In genomic region chr6:44641344-44641743, GRCh38 we compare ENCODE assay signal across 23 cellular contexts.
A peak's percentile ranks its signal among the peaks of the same experiment; 100 is the strongest.
DNase-seq lines count a peak whose midpoint lies in the region; ATAC-seq lines count a peak whose summit lies in the region.
"Had no signal": no experiment of that assay in that cellular context is flagged by ENCODE, and none has a peak within 500 bp of the region (broad histone marks: within the 10 kb centered on the region; RNA-seq: fewer than 3 reads in every experiment).

No MANE protein-coding gene starts in this region.

- intact Hi-C loops in activated CD4-positive, alpha-beta memory T cell treated with anti-CD3 and anti-CD28 coated beads for 36 hours (cut with micrococcal nuclease), result loop anchor here (5.0 to 10.0 kb wide), 6 partner anchors 167 to 1371 kb away; no protein-coding TSS in a partner anchor
- intact Hi-C loops in dendritic cell treated with granulocyte-macrophage colony-stimulating factor and Interleukin-4, amounts not matched to agents 40 ng/mL and 50 ng/mL, for 4 days (cut with micrococcal nuclease), result no loop called here

- no peaks in the 10 kb centered on the region for H3K27me3 Mint-ChIP-seq in activated CD4-positive, alpha-beta memory T cell treated with anti-CD3 and anti-CD28 coated beads for 36 hours
- peaks cover 13% of the 10 kb centered on the region for H3K27me3 Mint-ChIP-seq in dendritic cell treated with granulocyte-macrophage colony-stimulating factor and Interleukin-4, amounts not matched to agents 40 ng/mL and 50 ng/mL, for 4 days
- H3K27me3 Mint-ChIP-seq: activated B cell treated with CpG ODN at 0.5 μM for 24 hours had no signal

- no peak for ATAC-seq in stimulated activated effector memory CD8-positive, alpha-beta T cell treated with anti-CD3 and anti-CD28 coated beads, Interleukin-12 subunit alpha, Interleukin-12 subunit beta, amount 100 ng/mL, for 72 hours
- ATAC-seq in GM18868 (IDR thresholded peaks at IDR 0.05; ENCODE audit: unreplicated experiment), result no peak
- ATAC-seq: left lobe of liver, PC-3 had no signal

- peak; percentile 40 to 50 for DNase-seq in activated T-cell treated with anti-CD3 and anti-CD28 coated beads, Interleukin-2, amount 50 U/mL, for 48 hours
- DNase-seq in activated T-cell treated with anti-CD3 and anti-CD28 coated beads for 4 hours (no peak), NCI-H446 treated with DMSO at 0.1 percent for 48 hours (lab: John Stamatoyannopoulos, UW) (no peak), HK-2 (ENCODE audit: unreplicated experiment) (no peak)
- peak; percentile 38 for DNase-seq in activated CD4-positive, alpha-beta memory T cell treated with anti-CD3 and anti-CD28 coated beads for 36 hours
- DNase-seq in stimulated activated effector memory CD8-positive, alpha-beta T cell treated with anti-CD3 and anti-CD28 coated beads, Interleukin-12 subunit alpha, Interleukin-12 subunit beta, amount 100 ng/mL, for 72 hours (ENCODE audit: low spot score in 2 of 2), result no peak
- DNase-seq: ACHN; activated B cell treated with CpG ODN at 0.5 μM for 24 hours; activated naive CD4-positive, alpha-beta T cell treated with Interleukin-2 at 50 U/mL for 16 hours; C1 segment of cervical spinal cord; EL; head of caudate nucleus; Kasumi-1; NCI-H187 treated with DMSO at 0.1 percent for 48 hours; NCI-H226; PC-3; posterior cingulate gyrus; stimulated activated CD4-positive, alpha-beta T cell treated with anti-CD3 and anti-CD28 coated beads, Interleukin-4, amount 100 ng/mL, for 1 hour; substantia nigra had no signal

- peak overlapping the region; percentile 96 for H3K27ac Mint-ChIP-seq in activated CD4-positive, alpha-beta memory T cell treated with anti-CD3 and anti-CD28 coated beads for 36 hours
- peak overlapping the region; percentile 4 for H3K27ac Mint-ChIP-seq in dendritic cell treated with granulocyte-macrophage colony-stimulating factor and Interleukin-4, amounts not matched to agents 40 ng/mL and 50 ng/mL, for 4 days
- peak overlapping the region; percentile 93 for H3K27ac Mint-ChIP-seq in stimulated activated effector memory CD8-positive, alpha-beta T cell treated with anti-CD3 and anti-CD28 coated beads, Interleukin-12 subunit alpha, Interleukin-12 subunit beta, amount 100 ng/mL, for 72 hours
- H3K27ac Mint-ChIP-seq: activated B cell treated with CpG ODN at 0.5 μM for 24 hours, nephron had no signal

- POLR2A ChIA-PET in activated CD4-positive, alpha-beta memory T cell treated with anti-CD3 and anti-CD28 coated beads for 36 hours (lab: Charles Lee), result interaction anchor here (0.6 kb wide), 1 partner anchor 779 kb away, joined by 3 read pairs; no protein-coding TSS in a partner anchor

- CTCF ChIA-PET in activated CD4-positive, alpha-beta memory T cell treated with anti-CD3 and anti-CD28 coated beads for 36 hours (lab: Charles Lee), result interaction anchor here (1.3 to 3.7 kb wide), 3 partner anchors 11 to 166 kb away, joined by 9 to 25 read pairs (median 13); no protein-coding TSS in a partner anchor

- H3K36me3 Mint-ChIP-seq in activated CD4-positive, alpha-beta memory T cell treated with anti-CD3 and anti-CD28 coated beads for 36 hours, result no peaks in the 10 kb centered on the region
- H3K36me3 Mint-ChIP-seq in dendritic cell treated with granulocyte-macrophage colony-stimulating factor and Interleukin-4, amounts not matched to agents 40 ng/mL and 50 ng/mL, for 4 days (ENCODE audit: low read depth), result no peaks in the 10 kb centered on the region
- H3K36me3 Mint-ChIP-seq in stimulated activated effector memory CD8-positive, alpha-beta T cell treated with anti-CD3 and anti-CD28 coated beads, Interleukin-12 subunit alpha, Interleukin-12 subunit beta, amount 100 ng/mL, for 72 hours, result peaks cover 16% of the 10 kb centered on the region

- H3K9me3 Mint-ChIP-seq in activated CD4-positive, alpha-beta memory T cell treated with anti-CD3 and anti-CD28 coated beads for 36 hours, result peaks cover 6% of the 10 kb centered on the region
- no peaks in the 10 kb centered on the region for H3K9me3 Mint-ChIP-seq in dendritic cell treated with granulocyte-macrophage colony-stimulating factor and Interleukin-4, amounts not matched to agents 40 ng/mL and 50 ng/mL, for 4 days
- no peaks in the 10 kb centered on the region for H3K9me3 Mint-ChIP-seq in stimulated activated effector memory CD8-positive, alpha-beta T cell treated with anti-CD3 and anti-CD28 coated beads, Interleukin-12 subunit alpha, Interleukin-12 subunit beta, amount 100 ng/mL, for 72 hours

- peaks cover 39% of the 10 kb centered on the region for H3K4me1 Mint-ChIP-seq in activated CD4-positive, alpha-beta memory T cell treated with anti-CD3 and anti-CD28 coated beads for 36 hours (ENCODE audit: low read depth)
- peaks cover 18% of the 10 kb centered on the region for H3K4me1 Mint-ChIP-seq in dendritic cell treated with granulocyte-macrophage colony-stimulating factor and Interleukin-4, amounts not matched to agents 40 ng/mL and 50 ng/mL, for 4 days (ENCODE audit: low read depth)
- peaks cover 37% of the 10 kb centered on the region for H3K4me1 Mint-ChIP-seq in stimulated activated effector memory CD8-positive, alpha-beta T cell treated with anti-CD3 and anti-CD28 coated beads, Interleukin-12 subunit alpha, Interleukin-12 subunit beta, amount 100 ng/mL, for 72 hours
- H3K4me1 Mint-ChIP-seq: activated B cell treated with CpG ODN at 0.5 μM for 24 hours had no signal

- no peak overlapping the region for H3K4me3 Mint-ChIP-seq in activated CD4-positive, alpha-beta memory T cell treated with anti-CD3 and anti-CD28 coated beads for 36 hours
- H3K4me3 Mint-ChIP-seq in dendritic cell treated with granulocyte-macrophage colony-stimulating factor and Interleukin-4, amounts not matched to agents 40 ng/mL and 50 ng/mL, for 4 days, result no peak overlapping the region
- H3K4me3 Mint-ChIP-seq in stimulated activated effector memory CD8-positive, alpha-beta T cell treated with anti-CD3 and anti-CD28 coated beads, Interleukin-12 subunit alpha, Interleukin-12 subunit beta, amount 100 ng/mL, for 72 hours, result peak overlapping the region; percentile 49
- H3K4me3 Mint-ChIP-seq: activated B cell treated with CpG ODN at 0.5 μM for 24 hours, nephron had no signal

Comparison
In these comparisons a context has a peak if more than half of its experiments do, and no peak if none do; other contexts are left out.
1. DNase-seq: peak in activated T-cell treated with anti-CD3 and anti-CD28 coated beads, Interleukin-2, amount 50 U/mL, for 48 hours (2 of 2) and activated CD4-positive, alpha-beta memory T cell treated with anti-CD3 and anti-CD28 coated beads for 36 hours (single experiment); none in activated T-cell treated with anti-CD3 and anti-CD28 coated beads for 4 hours (single experiment), stimulated activated effector memory CD8-positive, alpha-beta T cell treated with anti-CD3 and anti-CD28 coated beads, Interleukin-12 subunit alpha, Interleukin-12 subunit beta, amount 100 ng/mL, for 72 hours (0 of 2), NCI-H446 treated with DMSO at 0.1 percent for 48 hours (single experiment) and HK-2 (single experiment).
2. H3K27ac Mint-ChIP-seq: peak in every context shown above with its lines; median percentile 96 in activated CD4-positive, alpha-beta memory T cell treated with anti-CD3 and anti-CD28 coated beads for 36 hours; 93 in stimulated activated effector memory CD8-positive, alpha-beta T cell treated with anti-CD3 and anti-CD28 coated beads, Interleukin-12 subunit alpha, Interleukin-12 subunit beta, amount 100 ng/mL, for 72 hours; 4 in dendritic cell treated with granulocyte-macrophage colony-stimulating factor and Interleukin-4, amounts not matched to agents 40 ng/mL and 50 ng/mL, for 4 days.